ENCODE assay signal across 33 cellular contexts in the genomic region with DNA sequence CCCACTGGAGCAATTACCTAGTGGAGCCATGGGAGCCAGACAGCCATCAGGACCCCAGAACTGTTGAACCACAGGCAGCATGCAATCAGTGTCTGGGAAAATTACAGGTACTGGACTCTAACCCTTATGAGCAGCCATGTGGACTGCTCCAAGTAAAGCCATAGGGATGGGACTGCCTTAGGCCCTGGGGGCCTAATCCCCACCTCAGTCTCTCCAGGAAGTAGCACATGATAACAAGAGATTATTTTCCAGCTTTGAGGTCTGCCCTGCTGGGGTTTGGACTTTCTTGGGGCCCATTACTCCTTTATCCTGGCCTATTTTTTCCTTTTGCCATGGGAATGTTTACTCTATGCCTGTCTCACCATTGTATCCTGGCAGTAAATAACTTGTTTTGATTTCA.
"Had no signal": no experiment of that assay in that cellular context is flagged by ENCODE, and none has a peak within 500 bp of the region (broad histone marks: within the 10 kb centered on the region; RNA-seq: fewer than 3 reads in every experiment).

No MANE protein-coding gene starts in this region.

- H3K27me3 ChIP-seq: breast epithelium, foreskin keratinocyte, heart right ventricle, pancreas, testis, uterus had no signal

- H3K36me3 ChIP-seq: breast epithelium, heart right ventricle, pancreas, prostate gland, uterus, WERI-Rb-1 had no signal

- DNase-seq: activated CD4-positive, alpha-beta T cell treated with anti-CD3 and anti-CD28 coated beads for 48 hours; activated CD4-positive, alpha-beta T cell treated with anti-CD3 and anti-CD28 coated beads, Interleukin-2, amount 50 U/mL, for 48 hours; activated CD8-positive, alpha-beta memory T cell treated with anti-CD3 and anti-CD28 coated beads, Interleukin-2, amount 50 U/mL, for 4 hours; activated gamma-delta T cell; activated naive CD4-positive, alpha-beta T cell treated with anti-CD3 and anti-CD28 coated beads, Interleukin-2, amount 50 U/mL, for 16 hours; activated T-cell treated with anti-CD3 and anti-CD28 coated beads, Interleukin-2, amount 50 U/mL, for 1 hour; amniotic stem cell; foreskin keratinocyte; heart right ventricle; kidney glomerular epithelial cell; mammary epithelial cell; midbrain; naive thymus-derived CD4-positive, alpha-beta T cell; pancreas; retina; stimulated activated CD4-positive, alpha-beta T cell treated with anti-CD3 and anti-CD28 coated beads, Interleukin-12 subunit alpha, Interleukin-12 subunit beta, amount 100 ng/mL, for 4 hours; stimulated activated CD4-positive, alpha-beta T cell treated with anti-CD3 and anti-CD28 coated beads, Interleukin-4, amount 100 ng/mL, for 24 hours; stimulated activated naive B cell treated with anti-CD40 and anti-IgM and Interleukin-4, amounts not matched to agents 10 μg/mL and 1 μg/mL and 100 μg/mL, for 72 hours; T-helper 17 cell; T1000; testis; uterus; WERI-Rb-1 had no signal

- H3K4me3 Mint-ChIP-seq: activated T-helper 1 cell treated with anti-CD3 and anti-CD28 coated beads, Interleukin-12 subunit alpha, Interleukin-12 subunit beta, Interleukin-2, Interleukin-4 antibody, amounts not matched to agents 30 ng/mL and 10 ng/mL and 1 ng/mL, durations not matched to agents 14 hours and 24 hours and 36 hours; central memory CD8-positive, alpha-beta T cell; dendritic cell treated with granulocyte-macrophage colony-stimulating factor and Interleukin-4, amounts not matched to agents 40 ng/mL and 50 ng/mL, for 4 days; naive thymus-derived CD4-positive, alpha-beta T cell; neural crest cell; stimulated activated naive B cell treated with anti-CD40 and anti-IgM and Interleukin-4, amounts not matched to agents 10 μg/mL and 1 μg/mL and 100 μg/mL, for 72 hours; T-helper 17 cell; type B pancreatic cell had no signal

- H3K4me1 Mint-ChIP-seq: neural crest cell; stimulated activated naive B cell treated with anti-CD40 and anti-IgM and Interleukin-4, amounts not matched to agents 10 μg/mL and 1 μg/mL and 100 μg/mL, for 72 hours; T-helper 17 cell had no signal

- H3K9me3 ChIP-seq: breast epithelium, pancreas, prostate gland, testis, uterus had no signal

- H3K4me1 ChIP-seq: breast epithelium, heart right ventricle, pancreas, prostate gland, testis, uterus had no signal

- H3K27ac ChIP-seq: breast epithelium, foreskin keratinocyte, heart right ventricle, pancreas, prostate gland, skin epidermis, testis, uterus, WERI-Rb-1 had no signal

- H3K36me3 Mint-ChIP-seq: naive thymus-derived CD4-positive, alpha-beta T cell; stimulated activated naive B cell treated with anti-CD40 and anti-IgM and Interleukin-4, amounts not matched to agents 10 μg/mL and 1 μg/mL and 100 μg/mL, for 72 hours had no signal

- H3K4me3 ChIP-seq: breast epithelium, heart right ventricle, pancreas, prostate gland, skin epidermis, testis, uterus had no signal

- ATAC-seq: activated CD4-positive, CD25-positive, alpha-beta regulatory T cell treated with anti-CD3 and anti-CD28 coated beads, Interleukin-2, amount 50 U/mL, for 24 hours; foreskin keratinocyte; heart right ventricle; naive thymus-derived CD4-positive, alpha-beta T cell; pancreas; SK-N-SH treated with all-trans-retinoic acid at 6 μM for 48 hours; T-helper 17 cell had no signal

- H3K9me3 Mint-ChIP-seq: activated T-helper 1 cell treated with anti-CD3 and anti-CD28 coated beads, Interleukin-12 subunit alpha, Interleukin-12 subunit beta, Interleukin-2, Interleukin-4 antibody, amounts not matched to agents 30 ng/mL and 10 ng/mL and 1 ng/mL, durations not matched to agents 14 hours and 24 hours and 36 hours; central memory CD8-positive, alpha-beta T cell; neural crest cell; stimulated activated naive B cell treated with anti-CD40 and anti-IgM and Interleukin-4, amounts not matched to agents 10 μg/mL and 1 μg/mL and 100 μg/mL, for 72 hours; type B pancreatic cell had no signal

- H3K27ac Mint-ChIP-seq: activated T-helper 1 cell treated with anti-CD3 and anti-CD28 coated beads, Interleukin-12 subunit alpha, Interleukin-12 subunit beta, Interleukin-2, Interleukin-4 antibody, amounts not matched to agents 30 ng/mL and 10 ng/mL and 1 ng/mL, durations not matched to agents 14 hours and 24 hours and 36 hours; dendritic cell treated with granulocyte-macrophage colony-stimulating factor and Interleukin-4, amounts not matched to agents 40 ng/mL and 50 ng/mL, for 4 days; naive thymus-derived CD4-positive, alpha-beta T cell; stimulated activated naive B cell treated with anti-CD40 and anti-IgM and Interleukin-4, amounts not matched to agents 10 μg/mL and 1 μg/mL and 100 μg/mL, for 72 hours; T-helper 17 cell; type B pancreatic cell had no signal
